ENCODE assay signal across 9 cellular contexts in genomic region chr4:146124023-146124680, GRCh38. TPM values are rescaled to one million over a fixed set of nuclear protein-coding genes. Genes with fewer than 3 reads are reported as not detected.
A peak's percentile ranks its signal among the peaks of the same experiment; 100 is the strongest.
DNase-seq lines count a peak whose midpoint lies in the region; ATAC-seq lines count a peak whose summit lies in the region.
"Had no signal": no experiment of that assay in that cellular context is flagged by ENCODE, and none has a peak within 500 bp of the region (broad histone marks: within the 10 kb centered on the region; RNA-seq: fewer than 3 reads in every experiment).

No MANE protein-coding gene starts in this region.

- peaks cover 0 to 4% of the 10 kb centered on the region in 2 donors for H3K36me3 Mint-ChIP-seq in activated T-cell treated with anti-CD3 and anti-CD28 coated beads, Interleukin-2, amount 50 U/mL, for 72 hours (ENCODE audit: insufficient read depth in 2 of 2)
- H3K36me3 Mint-ChIP-seq in activated T-cell treated with anti-CD3 and anti-CD28 coated beads, Interleukin-2, amount 50 U/mL, for 24 hours (ENCODE audit: low read depth), result no peaks in the 10 kb centered on the region

- H3K4me3 Mint-ChIP-seq in activated T-cell treated with anti-CD3 and anti-CD28 coated beads, Interleukin-2, amount 50 U/mL, for 72 hours, result peak overlapping the region; percentile 30 to 45
- H3K4me3 Mint-ChIP-seq in stimulated activated naive CD8-positive, alpha-beta T cell treated with anti-CD3 and anti-CD28 coated beads, Interleukin-15, amount 100 ng/mL, for 72 hours, result no peak overlapping the region
- H3K4me3 Mint-ChIP-seq in activated T-cell treated with anti-CD3 and anti-CD28 coated beads, Interleukin-2, amount 50 U/mL, for 24 hours, result no peak overlapping the region

- peaks cover 12% of the 10 kb centered on the region for H3K27me3 Mint-ChIP-seq in activated T-cell treated with anti-CD3 and anti-CD28 coated beads, Interleukin-2, amount 50 U/mL, for 72 hours (ENCODE audit: low read depth)
- H3K27me3 Mint-ChIP-seq in stimulated activated naive CD8-positive, alpha-beta T cell treated with anti-CD3 and anti-CD28 coated beads, Interleukin-15, amount 100 ng/mL, for 72 hours, result peaks cover 21% of the 10 kb centered on the region
- peaks cover 22% of the 10 kb centered on the region for H3K27me3 Mint-ChIP-seq in activated T-cell treated with anti-CD3 and anti-CD28 coated beads, Interleukin-2, amount 50 U/mL, for 24 hours

- peak; percentile 90 to 95 for ATAC-seq in activated T-cell treated with anti-CD3 and anti-CD28 coated beads, Interleukin-2, amount 50 U/mL, for 72 hours (replicated peaks in 1 of 2)
- ATAC-seq in HG02642 (IDR thresholded peaks at IDR 0.05; ENCODE audit: poor library complexity, unreplicated experiment), result peak; percentile 96
- peak; percentile 48 for ATAC-seq in stimulated activated naive CD8-positive, alpha-beta T cell treated with anti-CD3 and anti-CD28 coated beads, Interleukin-15, amount 100 ng/mL, for 72 hours

- H3K4me1 Mint-ChIP-seq in activated T-cell treated with anti-CD3 and anti-CD28 coated beads, Interleukin-2, amount 50 U/mL, for 72 hours (ENCODE audit: low read depth), result peaks cover 16% of the 10 kb centered on the region
- H3K4me1 Mint-ChIP-seq in stimulated activated naive CD8-positive, alpha-beta T cell treated with anti-CD3 and anti-CD28 coated beads, Interleukin-15, amount 100 ng/mL, for 72 hours, result peaks cover 5% of the 10 kb centered on the region
- H3K4me1 Mint-ChIP-seq in activated T-cell treated with anti-CD3 and anti-CD28 coated beads, Interleukin-2, amount 50 U/mL, for 24 hours (ENCODE audit: low read depth), result peaks cover 16% of the 10 kb centered on the region

- peaks cover 0 to 2% of the 10 kb centered on the region in 2 donors for H3K9me3 Mint-ChIP-seq in activated T-cell treated with anti-CD3 and anti-CD28 coated beads, Interleukin-2, amount 50 U/mL, for 72 hours
- H3K9me3 Mint-ChIP-seq in stimulated activated naive CD8-positive, alpha-beta T cell treated with anti-CD3 and anti-CD28 coated beads, Interleukin-15, amount 100 ng/mL, for 72 hours, result no peaks in the 10 kb centered on the region
- H3K9me3 Mint-ChIP-seq in activated T-cell treated with anti-CD3 and anti-CD28 coated beads, Interleukin-2, amount 50 U/mL, for 24 hours, result no peaks in the 10 kb centered on the region

- no peak overlapping the region for H3K27ac Mint-ChIP-seq in activated T-cell treated with anti-CD3 and anti-CD28 coated beads, Interleukin-2, amount 50 U/mL, for 72 hours
- no peak overlapping the region for H3K27ac Mint-ChIP-seq in stimulated activated naive CD8-positive, alpha-beta T cell treated with anti-CD3 and anti-CD28 coated beads, Interleukin-15, amount 100 ng/mL, for 72 hours
- no peak overlapping the region for H3K27ac Mint-ChIP-seq in activated T-cell treated with anti-CD3 and anti-CD28 coated beads, Interleukin-2, amount 50 U/mL, for 24 hours

- peak; percentile 34 to 39 for DNase-seq in activated T-cell treated with anti-CD3 and anti-CD28 coated beads, Interleukin-2, amount 50 U/mL, for 72 hours
- DNase-seq in activated T-cell treated with anti-CD3 and anti-CD28 coated beads, Interleukin-2, amount 50 U/mL, for 1 hour, result no peak
- DNase-seq in MV-4-11 (lab: John Stamatoyannopoulos, UW) (peak; percentile 1), T-helper 1 cell (no peak), GM19240 (ENCODE audit: insufficient read length, low spot score) (no peak)
- DNase-seq in stimulated activated naive CD8-positive, alpha-beta T cell treated with anti-CD3 and anti-CD28 coated beads, Interleukin-15, amount 100 ng/mL, for 72 hours, result no peak
- no peak for DNase-seq in activated T-cell treated with anti-CD3 and anti-CD28 coated beads, Interleukin-2, amount 50 U/mL, for 24 hours
- DNase-seq: trophoblast cell had no signal

RNA-seq across cellular contexts. Expression of gene LSM6, which starts 51.4 kb away (rescaled TPM):
- 10 to 100 TPM; 54.6 to 55.1 TPM for total RNA-seq in activated T-cell treated with anti-CD3 and anti-CD28 coated beads, Interleukin-2, amount 50 U/mL, for 72 hours

Comparison
In these comparisons a context has a peak if more than half of its experiments do, and no peak if none do; other contexts are left out.
1. DNase-seq: peak in activated T-cell treated with anti-CD3 and anti-CD28 coated beads, Interleukin-2, amount 50 U/mL, for 72 hours (2 of 2) and MV-4-11 (single experiment); none in activated T-cell treated with anti-CD3 and anti-CD28 coated beads, Interleukin-2, amount 50 U/mL, for 1 hour (single experiment), stimulated activated naive CD8-positive, alpha-beta T cell treated with anti-CD3 and anti-CD28 coated beads, Interleukin-15, amount 100 ng/mL, for 72 hours (0 of 2), T-helper 1 cell (0 of 5), GM19240 (single experiment) and activated T-cell treated with anti-CD3 and anti-CD28 coated beads, Interleukin-2, amount 50 U/mL, for 24 hours (single experiment).
2. H3K4me3 Mint-ChIP-seq: peak in activated T-cell treated with anti-CD3 and anti-CD28 coated beads, Interleukin-2, amount 50 U/mL, for 72 hours (2 of 2); none in stimulated activated naive CD8-positive, alpha-beta T cell treated with anti-CD3 and anti-CD28 coated beads, Interleukin-15, amount 100 ng/mL, for 72 hours (0 of 2) and activated T-cell treated with anti-CD3 and anti-CD28 coated beads, Interleukin-2, amount 50 U/mL, for 24 hours (single experiment).
3. Peak in every context shown above with its lines, with median percentiles within 50 percentile points of each other: ATAC-seq.